9 cellular contexts compared by ENCODE assay signal in the genomic region with DNA sequence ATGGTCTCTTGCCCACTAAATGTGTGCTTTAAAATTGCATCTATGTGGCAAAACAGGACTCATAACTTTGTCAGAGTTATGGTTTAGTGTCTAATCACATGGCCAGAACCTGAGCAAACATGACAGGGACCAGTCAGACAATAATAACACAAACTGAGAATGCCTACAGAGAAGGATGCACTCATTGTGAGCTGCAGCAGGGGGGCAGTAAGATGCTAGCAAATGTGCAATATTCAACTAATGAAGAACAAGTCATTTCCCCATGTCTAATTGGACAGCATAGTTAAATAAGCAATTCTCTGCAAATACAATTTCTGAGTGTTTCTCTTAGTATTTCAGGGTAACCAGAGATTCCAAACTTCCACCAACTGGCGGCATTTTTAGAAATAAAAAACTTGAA. TPM values are rescaled to one million over a fixed set of nuclear protein-coding genes. Genes with fewer than 3 reads are reported as not detected.
DNase-seq lines count a peak whose midpoint lies in the region; ATAC-seq and TF ChIP-seq lines count a peak whose summit lies in the region.
"Had no signal": no experiment of that assay in that cellular context is flagged by ENCODE, and none has a peak within 500 bp of the region (broad histone marks: within the 10 kb centered on the region; RNA-seq: fewer than 3 reads in every experiment).

No MANE protein-coding gene starts in this region.

- no TSS peak for BruUV-seq in Panc1 (replicated peaks; lab: Mats Ljungman, UMichigan)

- ATAC-seq in GM18867 (IDR thresholded peaks at IDR 0.05; ENCODE audit: unreplicated experiment) (peak; percentile 48), Panc1 (no peak)

- TF ChIP-seq CTCF in Panc1 (IDR thresholded peaks at IDR 0.05) (peak; percentile 43; the same call in 1 of the 2 replicates), kidney epithelial cell (IDR thresholded peaks at IDR 0.05; ENCODE audit: insufficient read depth, low read length, poor library complexity, severe bottlenecking) (peak; percentile 60)

- DNase-seq in Ammon's horn (ENCODE audit: low spot score) = peak; percentile 36
- no peak for DNase-seq in Panc1 (ENCODE audit: low read depth, low spot score)
- no peak for DNase-seq in kidney epithelial cell (ENCODE audit: low read depth)
- no peak for DNase-seq in NCI-H2081 treated with DMSO at 0.1 percent for 48 hours (lab: John Stamatoyannopoulos, UW)
- DNase-seq in germinal center (ENCODE audit: low spot score) = no peak
- DNase-seq in amniotic stem cell (lab: John Stamatoyannopoulos, UW) = no peak
- no peak for DNase-seq in NCI-H1930 (lab: John Stamatoyannopoulos, UW)
- DNase-seq: activated naive CD8-positive, alpha-beta T cell treated with anti-CD3 and anti-CD28 coated beads, Interleukin-2, amount 10 ng/mL, durations not matched to agents 7 days and 5 days had no signal

- H3K36me3 ChIP-seq in Panc1 (ENCODE audit: control insufficient read depth, insufficient read depth, low read length) (no peaks in the 10 kb centered on the region), kidney epithelial cell (ENCODE audit: control insufficient read depth, insufficient read depth, low read length) (no peaks in the 10 kb centered on the region)

- no peaks in the 10 kb centered on the region for H3K9me3 ChIP-seq in Panc1 (ENCODE audit: control insufficient read depth, insufficient read depth, low read depth, low read length)

- no peaks in the 10 kb centered on the region for H3K4me1 ChIP-seq in Panc1 (ENCODE audit: control insufficient read depth, insufficient read depth, low read length)

- POLR2A ChIA-PET in Panc1 (lab: Charles Lee) = no interaction called here

- H3K4me3 ChIP-seq in Panc1 (ENCODE audit: low read depth in 2 of 2, low read length in 2 of 2) = no peak overlapping the region
- no peak overlapping the region for H3K4me3 ChIP-seq in kidney epithelial cell (ENCODE audit: low read depth, low read length)

- in situ Hi-C loops in Panc1 (cut with HindIII; ENCODE audit: low pct_unique_long_range_greater_than_20kb, low sequenced_read_pairs) = no loop called here

- intact Hi-C loops in Panc1 (cut with micrococcal nuclease; ENCODE audit: unreplicated experiment) = loop anchor here (5.0 to 10.0 kb wide), 2 partner anchors 851 to 1213 kb away; a partner anchor contains a TSS

- no peak overlapping the region for H3K27ac ChIP-seq in Panc1 (ENCODE audit: low read length)

- H3K27me3 ChIP-seq in Panc1 (ENCODE audit: control insufficient read depth, insufficient read depth, low read length) (no peaks in the 10 kb centered on the region), kidney epithelial cell (ENCODE audit: control insufficient read depth, insufficient read depth, low read length) (no peaks in the 10 kb centered on the region)

- CTCF ChIA-PET in Panc1 (lab: Charles Lee) = interaction anchor here (0.7 kb wide), 1 partner anchor 94 kb away, joined by 3 read pairs; no protein-coding TSS in a partner anchor

RNA-seq across cellular contexts. Expression of a gene that starts 30.8 kb away (rescaled TPM):
- 0.36 TPM for total RNA-seq in Panc1 (2021; ENCODE audit: unreplicated experiment)
- 1.0 TPM for polyA plus RNA-seq in Panc1 (2012; ENCODE audit: insufficient read length)
- total RNA-seq in kidney epithelial cell = 0.13 and 7.7 TPM in 2 replicates
- total RNA-seq: activated naive CD8-positive, alpha-beta T cell treated with anti-CD3 and anti-CD28 coated beads, Interleukin-2, amount 10 ng/mL, durations not matched to agents 7 days and 5 days had no signal
